Comparison of ENCODE assay signal across 19 cellular contexts in genomic region chr17:72635034-72635654, GRCh38.
DNase-seq lines count a peak whose midpoint lies in the region; ATAC-seq, FAIRE-seq and TF ChIP-seq lines count a peak whose summit lies in the region.
"Had no signal": no experiment of that assay in that cellular context is flagged by ENCODE, and none has a peak within 500 bp of the region (broad histone marks: within the 10 kb centered on the region; RNA-seq: fewer than 3 reads in every experiment).

No MANE protein-coding gene starts in this region.

- in situ Hi-C loops in HepG2 (cut with HindIII; ENCODE audit: extremely low pct_ligation_motif_present, low pct_unique_long_range_greater_than_20kb): no loop called here

- intact Hi-C loops in HepG2 (cut with micrococcal nuclease; ENCODE audit: unreplicated experiment) (no loop called here), right lobe of liver (cut with DNase I) (no loop called here), left cardiac atrium (cut with DNase I) (no loop called here)

- no peak overlapping the region for H3K4me2 ChIP-seq in HepG2 (ENCODE audit: low read depth, low read length)

- ATAC-seq in HepG2 (no peak), right lobe of liver (no peak), left cardiac atrium (no peak)
- peak; percentile 70 for ATAC-seq in activated T-helper 17 cell treated with anti-CD3 and anti-CD28 coated beads, Interleukin-2, amount 50 U/mL, for 72 hours (replicated peaks)
- ATAC-seq: natural killer cell treated with Interleukin-12 subunit alpha and Interleukin-12 subunit beta and Interleukin-15 and Interleukin-18, amount 100 ng/mL, for 72 hours; psoas muscle; stimulated activated naive B cell treated with anti-CD40 and anti-IgM and Interleukin-4, amounts not matched to agents 10 μg/mL and 1 μg/mL and 100 μg/mL, for 72 hours had no signal

- H3K4me1 Mint-ChIP-seq in activated T-helper 17 cell treated with anti-CD3 and anti-CD28 coated beads, Interleukin-2, amount 50 U/mL, for 72 hours: peaks cover 12% of the 10 kb centered on the region
- H3K4me1 Mint-ChIP-seq: CD14-positive monocyte; IgD-negative memory B cell; stimulated activated naive B cell treated with anti-CD40 and anti-IgM and Interleukin-4, amounts not matched to agents 10 μg/mL and 1 μg/mL and 100 μg/mL, for 72 hours had no signal

- no peak for TF ChIP-seq POLR2A in HepG2 (IDR thresholded peaks at IDR 0.05; ENCODE audit: insufficient read depth in 1 of 2, low read depth in 2 of 2, low read length in 2 of 2)
- TF ChIP-seq POLR2A in right lobe of liver (IDR thresholded peaks at IDR 0.05): no peak

- peak overlapping the region; percentile 65 for H3K4me3 Mint-ChIP-seq in activated T-helper 17 cell treated with anti-CD3 and anti-CD28 coated beads, Interleukin-2, amount 50 U/mL, for 72 hours
- H3K4me3 Mint-ChIP-seq: brain; CD14-positive monocyte; IgD-negative memory B cell; immature natural killer cell; natural killer cell treated with Interleukin-12 subunit alpha and Interleukin-12 subunit beta and Interleukin-15 and Interleukin-18, amount 100 ng/mL, for 72 hours; stimulated activated naive B cell treated with anti-CD40 and anti-IgM and Interleukin-4, amounts not matched to agents 10 μg/mL and 1 μg/mL and 100 μg/mL, for 72 hours had no signal

- no peaks in the 10 kb centered on the region for H3K27me3 Mint-ChIP-seq in activated T-helper 17 cell treated with anti-CD3 and anti-CD28 coated beads, Interleukin-2, amount 50 U/mL, for 72 hours
- H3K27me3 Mint-ChIP-seq: brain, IgD-negative memory B cell had no signal

- H3K27me3 ChIP-seq in HepG2 (ENCODE audit: control insufficient read depth in 1 of 2, insufficient read depth in 2 of 2, low read length in 2 of 2) (no peaks in the 10 kb centered on the region), right lobe of liver (no peaks in the 10 kb centered on the region)

- no peak for FAIRE-seq in HepG2 (lab: Jason Lieb, UNC)

- no peaks in the 10 kb centered on the region for H4K20me1 ChIP-seq in HepG2 (ENCODE audit: insufficient read depth, low read length)

- DNase-seq in DMS53 (lab: John Stamatoyannopoulos, UW) (peak; percentile 30), DMS53 treated with DMSO at 0.1 percent for 48 hours (lab: John Stamatoyannopoulos, UW; ENCODE audit: unreplicated experiment) (no peak), HepG2 (ENCODE audit: low spot score) (no peak), right lobe of liver (no peak), left cardiac atrium (no peak), GM10248 (ENCODE audit: extremely low spot score) (no peak), NCI-H2227 (lab: John Stamatoyannopoulos, UW; ENCODE audit: unreplicated experiment) (no peak)
- DNase-seq: activated gamma-delta T cell; immature natural killer cell; NCI-H1048; psoas muscle; spleen; stimulated activated naive B cell treated with anti-CD40 and anti-IgM and Interleukin-4, amounts not matched to agents 10 μg/mL and 1 μg/mL and 100 μg/mL, for 72 hours had no signal

- no peak overlapping the region for H3K4me3 ChIP-seq in HepG2 (replicated peaks in 1 of 3; ENCODE audit: insufficient read depth in 1 of 3, low read depth in 2 of 3, low read length in 3 of 3)
- H3K4me3 ChIP-seq in right lobe of liver: no peak overlapping the region
- H3K4me3 ChIP-seq: lung, psoas muscle, spleen had no signal

- H3K9me3 Mint-ChIP-seq in activated T-helper 17 cell treated with anti-CD3 and anti-CD28 coated beads, Interleukin-2, amount 50 U/mL, for 72 hours: no peaks in the 10 kb centered on the region
- H3K9me3 Mint-ChIP-seq: IgD-negative memory B cell; immature natural killer cell; natural killer cell treated with Interleukin-12 subunit alpha and Interleukin-12 subunit beta and Interleukin-15 and Interleukin-18, amount 100 ng/mL, for 72 hours; stimulated activated naive B cell treated with anti-CD40 and anti-IgM and Interleukin-4, amounts not matched to agents 10 μg/mL and 1 μg/mL and 100 μg/mL, for 72 hours had no signal

- H3K27ac ChIP-seq in HepG2 (ENCODE audit: extremely low read length, insufficient read depth, low read length) (no peak overlapping the region), right lobe of liver (no peak overlapping the region)
- H3K27ac ChIP-seq: psoas muscle, spleen had no signal

- peak overlapping the region; percentile 63 for H3K27ac Mint-ChIP-seq in activated T-helper 17 cell treated with anti-CD3 and anti-CD28 coated beads, Interleukin-2, amount 50 U/mL, for 72 hours
- H3K27ac Mint-ChIP-seq: IgD-negative memory B cell; natural killer cell treated with Interleukin-12 subunit alpha and Interleukin-12 subunit beta and Interleukin-15 and Interleukin-18, amount 100 ng/mL, for 72 hours; stimulated activated naive B cell treated with anti-CD40 and anti-IgM and Interleukin-4, amounts not matched to agents 10 μg/mL and 1 μg/mL and 100 μg/mL, for 72 hours had no signal

- 77% methylated on average over 14 of the region's 14 CpGs for WGBS in HepG2 (ENCODE audit: low lambda C conversion rate)
- WGBS in right lobe of liver (ENCODE audit: insufficient coverage, low coverage, low lambda C conversion rate, missing lambda C conversion rate): 47% methylated on average over 11 of the region's 14 CpGs

- H3K9me3 ChIP-seq in HepG2 (ENCODE audit: low read length) (no peaks in the 10 kb centered on the region), right lobe of liver (no peaks in the 10 kb centered on the region)
- H3K9me3 ChIP-seq: psoas muscle, spleen had no signal

- H3K36me3 ChIP-seq in HepG2 (replicated peaks in 1 of 2; ENCODE audit: control insufficient read depth in 1 of 2, insufficient read depth in 2 of 2, low read length in 2 of 2) (no peaks in the 10 kb centered on the region), right lobe of liver (no peaks in the 10 kb centered on the region)
- H3K36me3 ChIP-seq: spleen had no signal

- no peak overlapping the region for H2AFZ ChIP-seq in HepG2 (ENCODE audit: low read length)

- TF ChIP-seq EP300 in HepG2 (IDR thresholded peaks at IDR 0.05; ENCODE audit: low read depth in 2 of 2, low read length in 2 of 2) (no peak), HepG2 (CRISPR knock-in tag; IDR thresholded peaks at IDR 0.05; ENCODE audit: borderline replicate concordance) (no peak)

- CTCF ChIA-PET in HepG2 (lab: Yijun Ruan, JAX; ENCODE audit: low intra/inter-chr PET ratio, low total read pairs): interaction anchor here (0.9 kb wide), 1 partner anchor 67 kb away, joined by 3 read pairs; no protein-coding TSS in a partner anchor
- CTCF ChIA-PET in GM10248 (lab: Yijun Ruan, JAX): no interaction called here

- H3K36me3 Mint-ChIP-seq in activated T-helper 17 cell treated with anti-CD3 and anti-CD28 coated beads, Interleukin-2, amount 50 U/mL, for 72 hours (ENCODE audit: low read depth): no peaks in the 10 kb centered on the region
- H3K36me3 Mint-ChIP-seq: brain; CD14-positive monocyte; IgD-negative memory B cell; immature natural killer cell; natural killer cell treated with Interleukin-12 subunit alpha and Interleukin-12 subunit beta and Interleukin-15 and Interleukin-18, amount 100 ng/mL, for 72 hours had no signal

- H3K4me1 ChIP-seq in HepG2 (ENCODE audit: insufficient read depth, low read length) (peaks cover 72% of the 10 kb centered on the region), right lobe of liver (no peaks in the 10 kb centered on the region)
- H3K4me1 ChIP-seq: psoas muscle had no signal

- no peak for TF ChIP-seq RAD21 in HepG2 (CRISPR knock-in tag; IDR thresholded peaks at IDR 0.05)

- POLR2A ChIA-PET in HepG2 (lab: Yijun Ruan, JAX) (interaction anchor here (0.5 kb wide), 1 partner anchor 30 kb away, joined by 3 read pairs; no protein-coding TSS in a partner anchor), GM10248 (lab: Yijun Ruan, JAX) (no interaction called here)

- no peak overlapping the region for H3K9ac ChIP-seq in HepG2 (ENCODE audit: insufficient read depth, low read depth, low read length)

- no peaks in the 10 kb centered on the region for H3K79me2 ChIP-seq in HepG2 (ENCODE audit: insufficient read depth, low read length)

- TF ChIP-seq CTCF in HepG2 (CRISPR knock-in tag; IDR thresholded peaks at IDR 0.05) (no peak), right lobe of liver (IDR thresholded peaks at IDR 0.05) (no peak), GM10248 (IDR thresholded peaks at IDR 0.05; ENCODE audit: control extremely low read depth, extremely low read depth, low read depth, missing control alignments) (no peak)

- no TSS peak for BruUV-seq in HepG2 (replicated peaks; lab: Mats Ljungman, UMichigan)

TF ChIP-seq in HepG2, 621 proteins besides CTCF, POLR2A, EP300 and RAD21:
- TF ChIP-seq ZNF30 (CRISPR knock-in tag; IDR thresholded peaks at IDR 0.05): no peak
- TF ChIP-seq MNT (IDR thresholded peaks at IDR 0.05): peak; percentile 50; the same call in 1 of the 2 replicates
- no peak for TF ChIP-seq ZNF101 (CRISPR knock-in tag; IDR thresholded peaks at IDR 0.05; ENCODE audit: borderline replicate concordance, low read depth)
- no peak for TF ChIP-seq SNAI1 (CRISPR knock-in tag; IDR thresholded peaks at IDR 0.05; ENCODE audit: borderline replicate concordance)
- no peak for TF ChIP-seq ZNF672 (CRISPR knock-in tag; IDR thresholded peaks at IDR 0.05)
- no peak for TF ChIP-seq ARNT2 (CRISPR knock-in tag; IDR thresholded peaks at IDR 0.05; ENCODE audit: low read depth)
- TF ChIP-seq TOE1 (CRISPR knock-in tag; IDR thresholded peaks at IDR 0.05): no peak
- no peak for TF ChIP-seq CBX2 (IDR thresholded peaks at IDR 0.05; ENCODE audit: low read depth, low read length)
- no peak for TF ChIP-seq CBX2 (CRISPR knock-in tag; IDR thresholded peaks at IDR 0.05; ENCODE audit: low read depth)
